ENCODE assay signal across 33 cellular contexts in the genomic region with DNA sequence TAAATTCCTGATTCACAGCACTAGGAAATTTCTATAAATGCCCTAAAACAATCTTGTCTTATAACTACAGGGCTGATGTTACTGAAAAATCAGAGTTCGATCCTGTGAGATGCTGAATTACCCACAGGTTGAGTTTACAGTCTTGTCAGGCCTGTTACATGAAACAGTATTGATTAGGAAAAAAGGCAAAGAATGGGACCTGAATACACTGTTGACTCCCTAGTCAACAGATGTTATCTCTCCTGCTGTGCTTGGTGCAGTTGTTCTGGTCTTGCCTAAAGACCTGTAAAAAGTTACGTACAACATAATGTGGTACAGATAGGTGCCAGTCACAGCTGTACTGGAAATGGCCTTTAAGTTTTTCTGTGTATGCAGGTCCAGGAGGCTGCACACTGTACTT.
"Had no signal": no experiment of that assay in that cellular context is flagged by ENCODE, and none has a peak within 500 bp of the region (broad histone marks: within the 10 kb centered on the region; RNA-seq: fewer than 3 reads in every experiment).

No MANE protein-coding gene starts in this region.

- H3K27ac ChIP-seq: brain microvascular endothelial cell, coronary artery, dorsolateral prefrontal cortex, WERI-Rb-1 had no signal

- H3K4me3 Mint-ChIP-seq: activated B cell treated with CpG ODN at 0.5 μM for 24 hours; activated CD8-positive, alpha-beta T cell treated with anti-CD3 and anti-CD28 coated beads for 36 hours; activated naive CD8-positive, alpha-beta T cell; activated T-cell treated with anti-CD3 and anti-CD28 coated beads, Interleukin-2, amount 50 U/mL, for 4 hours; activated T-helper 17 cell treated with anti-CD3 and anti-CD28 coated beads, Interleukin-2, amount 50 U/mL, for 72 hours; central memory CD8-positive, alpha-beta T cell; dendritic cell treated with granulocyte-macrophage colony-stimulating factor and Interleukin-4, amounts not matched to agents 40 ng/mL and 50 ng/mL, for 4 days; endodermal cell; T-helper 17 cell; T-helper 2 cell treated with Interferon-gamma antibody and Interleukin-4, amounts not matched to agents 5 μg/mL and 100 μg/mL, for 36 hours had no signal

- H3K4me3 ChIP-seq: coronary artery, dorsolateral prefrontal cortex had no signal

- H3K36me3 Mint-ChIP-seq: activated naive CD8-positive, alpha-beta T cell had no signal

- H3K4me1 Mint-ChIP-seq: activated T-helper 17 cell treated with anti-CD3 and anti-CD28 coated beads, Interleukin-2, amount 50 U/mL, for 72 hours; central memory CD8-positive, alpha-beta T cell; T-helper 17 cell had no signal

- H3K27me3 Mint-ChIP-seq: activated B cell treated with CpG ODN at 0.5 μM for 24 hours; activated naive CD8-positive, alpha-beta T cell; dendritic cell treated with granulocyte-macrophage colony-stimulating factor and Interleukin-4, amounts not matched to agents 40 ng/mL and 50 ng/mL, for 4 days had no signal

- ATAC-seq: activated CD4-positive, CD25-positive, alpha-beta regulatory T cell treated with anti-CD3 and anti-CD28 coated beads, Interleukin-2, amount 50 U/mL, for 24 hours; activated CD8-positive, alpha-beta T cell treated with anti-CD3 and anti-CD28 coated beads for 36 hours; activated T-cell treated with anti-CD3 and anti-CD28 coated beads, Interleukin-2, amount 50 U/mL, for 4 hours; activated T-helper 17 cell treated with anti-CD3 and anti-CD28 coated beads, Interleukin-2, amount 50 U/mL, for 72 hours; esophagus mucosa; T-helper 17 cell had no signal

- DNase-seq: activated B cell treated with CpG ODN at 0.5 μM for 24 hours; activated CD4-positive, alpha-beta T cell treated with anti-CD3 and anti-CD28 coated beads for 48 hours; activated CD4-positive, alpha-beta T cell treated with anti-CD3 and anti-CD28 coated beads, Interleukin-2, amount 50 U/mL, for 1 hour; activated CD4-positive, alpha-beta T cell treated with anti-CD3 and anti-CD28 coated beads, Interleukin-2, amount 50 U/mL, for 48 hours; activated CD8-positive, alpha-beta memory T cell treated with anti-CD3 and anti-CD28 coated beads for 24 hours; activated CD8-positive, alpha-beta T cell treated with anti-CD3 and anti-CD28 coated beads for 36 hours; activated effector memory CD4-positive, alpha-beta T cell treated with Interleukin-2 at 50 U/mL for 16 hours; activated gamma-delta T cell treated with Interleukin-2 at 50 U/mL for 16 hours; activated naive CD4-positive, alpha-beta T cell treated with anti-CD3 and anti-CD28 coated beads, Interleukin-2, amount 50 U/mL, for 16 hours; activated naive CD4-positive, alpha-beta T cell treated with Interleukin-2 at 50 U/mL for 16 hours; activated T-cell treated with anti-CD3 and anti-CD28 coated beads, Interleukin-2, amount 50 U/mL, for 4 hours; amniotic stem cell; anterior cingulate cortex; brain microvascular endothelial cell; dorsolateral prefrontal cortex; effector memory CD4-positive, alpha-beta T cell; endodermal cell; foreskin fibroblast; T-helper 1 cell; T-helper 17 cell; T1000; WERI-Rb-1 had no signal

- H3K27me3 ChIP-seq: dorsolateral prefrontal cortex had no signal

- H3K9me3 Mint-ChIP-seq: activated B cell treated with CpG ODN at 0.5 μM for 24 hours; activated CD8-positive, alpha-beta T cell treated with anti-CD3 and anti-CD28 coated beads for 36 hours; activated T-cell treated with anti-CD3 and anti-CD28 coated beads, Interleukin-2, amount 50 U/mL, for 4 hours; activated T-helper 17 cell treated with anti-CD3 and anti-CD28 coated beads, Interleukin-2, amount 50 U/mL, for 72 hours; central memory CD8-positive, alpha-beta T cell; dendritic cell treated with granulocyte-macrophage colony-stimulating factor and Interleukin-4, amounts not matched to agents 40 ng/mL and 50 ng/mL, for 4 days; endodermal cell; T-helper 2 cell treated with Interferon-gamma antibody and Interleukin-4, amounts not matched to agents 5 μg/mL and 100 μg/mL, for 36 hours had no signal

- H3K27ac Mint-ChIP-seq: activated B cell treated with CpG ODN at 0.5 μM for 24 hours; activated CD8-positive, alpha-beta T cell treated with anti-CD3 and anti-CD28 coated beads for 36 hours; activated naive CD8-positive, alpha-beta T cell; activated T-helper 17 cell treated with anti-CD3 and anti-CD28 coated beads, Interleukin-2, amount 50 U/mL, for 72 hours; dendritic cell treated with granulocyte-macrophage colony-stimulating factor and Interleukin-4, amounts not matched to agents 40 ng/mL and 50 ng/mL, for 4 days; T-helper 17 cell; T-helper 2 cell treated with Interferon-gamma antibody and Interleukin-4, amounts not matched to agents 5 μg/mL and 100 μg/mL, for 36 hours had no signal

- H3K36me3 ChIP-seq: brain microvascular endothelial cell, WERI-Rb-1 had no signal

- FAIRE-seq: astrocyte, bronchial epithelial cell, frontal cortex had no signal
